ENCODE assay signal across 8 cellular contexts in the genomic region with DNA sequence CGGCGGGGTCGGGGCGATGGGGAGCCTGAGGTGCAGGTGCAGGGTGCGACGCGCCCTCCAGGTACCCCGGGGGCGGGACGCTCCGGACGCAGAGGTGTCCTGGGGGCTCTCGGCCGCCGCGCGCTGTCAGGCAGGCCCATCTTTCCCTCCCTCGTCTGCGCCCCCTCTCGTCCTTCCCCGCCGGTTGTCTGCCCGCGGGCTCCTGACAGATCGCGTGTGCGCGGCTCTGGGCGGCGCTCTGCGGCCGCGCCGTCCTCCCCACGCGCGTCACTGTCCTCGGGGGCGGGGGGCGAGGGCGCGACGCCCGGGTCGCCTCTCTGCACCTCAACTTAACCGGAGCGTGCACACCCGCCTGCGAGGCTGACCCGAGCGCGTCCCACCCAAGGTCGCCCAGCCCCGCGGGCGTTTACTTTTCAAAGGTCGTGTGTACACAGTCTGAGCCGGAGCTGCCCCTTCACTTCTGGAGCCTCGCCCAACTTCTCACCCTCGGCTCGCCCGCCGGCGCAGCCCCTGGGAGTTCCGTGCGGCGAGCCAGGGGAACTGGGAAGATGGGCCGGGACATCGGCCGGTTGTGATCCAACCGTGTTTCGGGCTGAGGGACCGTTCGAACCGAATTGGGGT. TPM values are rescaled to one million over a fixed set of nuclear protein-coding genes. Genes with fewer than 3 reads are reported as not detected.
DNase-seq lines count a peak whose midpoint lies in the region; ATAC-seq and TF ChIP-seq lines count a peak whose summit lies in the region.

No MANE protein-coding gene starts in this region.

- H3K4me1 ChIP-seq in endocrine pancreas (ENCODE audit: control insufficient read depth, insufficient read depth, low read length): no peaks in the 10 kb centered on the region
- H3K4me1 ChIP-seq in mononuclear cell (ENCODE audit: insufficient read depth, low read length): peaks cover 53% of the 10 kb centered on the region

- no peaks in the 10 kb centered on the region for H3K9me3 ChIP-seq in endocrine pancreas (ENCODE audit: control insufficient read depth, low read length)
- H3K9me3 ChIP-seq in mononuclear cell (ENCODE audit: low read depth, low read length): no peaks in the 10 kb centered on the region

- no peaks in the 10 kb centered on the region for H3K9me3 Mint-ChIP-seq in activated CD8-positive, alpha-beta T cell treated with anti-CD3 and anti-CD28 coated beads, Interleukin-2, amount 10 ng/mL, durations not matched to agents 7 days and 5 days (ENCODE audit: insufficient read depth)

- H3K27ac Mint-ChIP-seq in activated CD8-positive, alpha-beta T cell treated with anti-CD3 and anti-CD28 coated beads, Interleukin-2, amount 10 ng/mL, durations not matched to agents 7 days and 5 days: peak overlapping the region; percentile 72

- POLR2A ChIA-PET in activated CD8-positive, alpha-beta T cell treated with anti-CD3 and anti-CD28 coated beads, Interleukin-2, amount 10 ng/mL, durations not matched to agents 7 days and 5 days (lab: Charles Lee): interaction anchor here (0.6 to 2.1 kb wide), 4 partner anchors 107 to 924 kb away, joined by 3 to 7 read pairs (median 4); a partner anchor contains a TSS

- no peak overlapping the region for H3K4me3 ChIP-seq in endocrine pancreas (ENCODE audit: control insufficient read depth, insufficient read depth, low read length)
- peak overlapping the region; percentile 92 for H3K4me3 ChIP-seq in mononuclear cell (ENCODE audit: low read length)

- no peaks in the 10 kb centered on the region for H3K36me3 ChIP-seq in endocrine pancreas (ENCODE audit: control insufficient read depth, insufficient read depth, low read length)

- ATAC-seq in HG02970 (IDR thresholded peaks at IDR 0.05; ENCODE audit: low FRiP score, unreplicated experiment): peak; percentile 28
- peak; percentile 55 for ATAC-seq in activated CD8-positive, alpha-beta T cell treated with anti-CD3 and anti-CD28 coated beads, Interleukin-2, amount 10 ng/mL, durations not matched to agents 7 days and 5 days

- TF ChIP-seq POLR2A in GM15510 (IDR thresholded peaks at IDR 0.05; ENCODE audit: borderline replicate concordance, extremely low read depth, insufficient read length): peak; percentile 24

- DNase-seq in ACHN (peak; percentile 62), NCI-H2227 (lab: John Stamatoyannopoulos, UW; ENCODE audit: unreplicated experiment) (peak; percentile 65)
- peak; percentile 69 for DNase-seq in activated CD8-positive, alpha-beta T cell treated with anti-CD3 and anti-CD28 coated beads, Interleukin-2, amount 10 ng/mL, durations not matched to agents 7 days and 5 days
- DNase-seq in stimulated activated CD8-positive, alpha-beta memory T cell treated with anti-CD3 and anti-CD28 coated beads, Interleukin-4, amount 100 ng/mL, for 4 hours (ENCODE audit: low read depth in 2 of 2, low spot score in 1 of 2): peak; percentile 13 to 29

- peaks cover 39% of the 10 kb centered on the region for H3K4me1 Mint-ChIP-seq in activated CD8-positive, alpha-beta T cell treated with anti-CD3 and anti-CD28 coated beads, Interleukin-2, amount 10 ng/mL, durations not matched to agents 7 days and 5 days (ENCODE audit: low read depth)

- peak overlapping the region; percentile 82 for H3K4me3 Mint-ChIP-seq in activated CD8-positive, alpha-beta T cell treated with anti-CD3 and anti-CD28 coated beads, Interleukin-2, amount 10 ng/mL, durations not matched to agents 7 days and 5 days

- peak overlapping the region; percentile 68 for H3K9ac ChIP-seq in endocrine pancreas (ENCODE audit: control insufficient read depth, insufficient read depth, low read length)

- CTCF ChIA-PET in activated CD8-positive, alpha-beta T cell treated with anti-CD3 and anti-CD28 coated beads, Interleukin-2, amount 10 ng/mL, durations not matched to agents 7 days and 5 days (lab: Charles Lee): interaction anchor here (0.7 to 1.5 kb wide), 3 partner anchors 11 to 266 kb away, joined by 3 to 4 read pairs (median 3); no protein-coding TSS in a partner anchor

- peaks cover 3% of the 10 kb centered on the region for H3K27me3 Mint-ChIP-seq in activated CD8-positive, alpha-beta T cell treated with anti-CD3 and anti-CD28 coated beads, Interleukin-2, amount 10 ng/mL, durations not matched to agents 7 days and 5 days (ENCODE audit: low read depth)

- in situ Hi-C loops in ACHN (cut with HindIII; ENCODE audit: low pct_ligation_motif_present, low pct_unique_long_range_greater_than_20kb, low sequenced_read_pairs): no loop called here

- no peaks in the 10 kb centered on the region for H3K27me3 ChIP-seq in endocrine pancreas (ENCODE audit: control insufficient read depth, insufficient read depth, low read length)
- H3K27me3 ChIP-seq in mononuclear cell (ENCODE audit: insufficient read depth, low read length): no peaks in the 10 kb centered on the region

- H3K36me3 Mint-ChIP-seq in activated CD8-positive, alpha-beta T cell treated with anti-CD3 and anti-CD28 coated beads, Interleukin-2, amount 10 ng/mL, durations not matched to agents 7 days and 5 days (ENCODE audit: low read depth): no peaks in the 10 kb centered on the region

RNA-seq across cellular contexts. Expression of a gene that starts 0.5 kb away (rescaled TPM):
- total RNA-seq in activated CD8-positive, alpha-beta T cell treated with anti-CD3 and anti-CD28 coated beads, Interleukin-2, amount 10 ng/mL, durations not matched to agents 7 days and 5 days: 10 to 100 TPM; 30.0 to 33.6 TPM
- 6.9 TPM for total RNA-seq in mononuclear cell
